ENCODE assay signal across 15 cellular contexts in the genomic region with DNA sequence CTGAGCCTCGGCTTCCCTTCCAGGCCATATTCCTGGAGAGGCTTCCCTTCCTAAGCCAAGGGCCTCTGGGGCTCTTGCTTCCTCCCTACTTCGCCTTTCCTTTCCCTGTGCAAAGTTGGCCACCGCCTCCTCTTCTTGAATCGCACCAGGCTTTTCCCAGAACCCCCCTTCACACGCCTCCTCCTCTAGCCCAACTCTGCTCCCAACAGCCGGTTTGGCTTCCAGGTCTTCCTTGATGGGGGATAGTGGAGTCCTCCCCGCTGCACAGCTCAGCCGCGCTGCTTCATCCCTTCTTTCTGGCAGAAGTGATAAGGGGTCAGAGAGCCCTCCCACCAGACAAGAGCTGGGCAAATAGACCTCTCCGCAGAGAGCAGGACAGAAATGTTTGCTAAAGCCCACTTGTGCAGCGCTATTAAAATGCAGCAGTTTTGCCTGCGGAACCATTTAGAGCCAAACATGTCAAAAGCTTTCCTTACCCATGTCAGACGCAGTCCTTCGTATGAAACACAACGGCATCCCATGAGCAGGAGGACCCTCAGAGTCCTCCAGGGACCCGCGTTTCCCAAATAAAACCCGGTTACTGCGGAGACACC. TPM values are rescaled to one million over a fixed set of nuclear protein-coding genes. Genes with fewer than 3 reads are reported as not detected.
A peak's percentile ranks its signal among the peaks of the same experiment; 100 is the strongest.
DNase-seq lines count a peak whose midpoint lies in the region; FAIRE-seq and TF ChIP-seq lines count a peak whose summit lies in the region.
"Had no signal": no experiment of that assay in that cellular context is flagged by ENCODE, and none has a peak within 500 bp of the region (broad histone marks: within the 10 kb centered on the region; RNA-seq: fewer than 3 reads in every experiment).

No MANE protein-coding gene starts in this region.

- H3K36me3 Mint-ChIP-seq in activated naive CD4-positive, alpha-beta T cell treated with anti-CD3 and anti-CD28 coated beads, Interleukin-2, amount 10 ng/mL, durations not matched to agents 7 days and 5 days, result no peaks in the 10 kb centered on the region
- no peaks in the 10 kb centered on the region for H3K36me3 Mint-ChIP-seq in activated naive CD8-positive, alpha-beta T cell
- H3K36me3 Mint-ChIP-seq in immature natural killer cell, result no peaks in the 10 kb centered on the region

- in situ Hi-C loops in ACHN (cut with HindIII; ENCODE audit: low pct_ligation_motif_present, low pct_unique_long_range_greater_than_20kb, low sequenced_read_pairs), result no loop called here

- intact Hi-C loops in posterior vena cava (cut with DNase I), result no loop called here

- no peak for FAIRE-seq in H54 (lab: Jason Lieb, UNC)
- FAIRE-seq: GM12878, keratinocyte had no signal

- TF ChIP-seq CTCF in suprapubic skin (IDR thresholded peaks at IDR 0.05), result no peak

- peaks cover 37% of the 10 kb centered on the region for H3K4me1 ChIP-seq in suprapubic skin
- H3K4me1 ChIP-seq: BLaER1 treated with 17β-estradiol and CSF1 and Interleukin-3, amounts not matched to agents 10 nM and 100 nM had no signal

- peak overlapping the region; percentile 63 for H3K4me3 Mint-ChIP-seq in activated naive CD4-positive, alpha-beta T cell treated with anti-CD3 and anti-CD28 coated beads, Interleukin-2, amount 10 ng/mL, durations not matched to agents 7 days and 5 days
- H3K4me3 Mint-ChIP-seq in activated naive CD8-positive, alpha-beta T cell, result peak overlapping the region; percentile 77
- peak overlapping the region; percentile 36 to 73 (median 47) for H3K4me3 Mint-ChIP-seq in immature natural killer cell

- no peak overlapping the region for H3K27ac Mint-ChIP-seq in activated naive CD4-positive, alpha-beta T cell treated with anti-CD3 and anti-CD28 coated beads, Interleukin-2, amount 10 ng/mL, durations not matched to agents 7 days and 5 days
- no peak overlapping the region for H3K27ac Mint-ChIP-seq in activated naive CD8-positive, alpha-beta T cell
- no peak overlapping the region for H3K27ac Mint-ChIP-seq in immature natural killer cell

- peak overlapping the region; percentile 68 for H3K4me3 ChIP-seq in suprapubic skin
- H3K4me3 ChIP-seq: BLaER1 treated with 17β-estradiol and CSF1 and Interleukin-3, amounts not matched to agents 10 nM and 100 nM; GM12878 had no signal

- peaks cover 7% of the 10 kb centered on the region for H3K4me1 Mint-ChIP-seq in activated naive CD4-positive, alpha-beta T cell treated with anti-CD3 and anti-CD28 coated beads, Interleukin-2, amount 10 ng/mL, durations not matched to agents 7 days and 5 days
- peaks cover 17% of the 10 kb centered on the region for H3K4me1 Mint-ChIP-seq in activated naive CD8-positive, alpha-beta T cell (ENCODE audit: low read depth)
- peaks cover 6 to 10% of the 10 kb centered on the region in 2 donors for H3K4me1 Mint-ChIP-seq in immature natural killer cell

- no peaks in the 10 kb centered on the region for H3K36me3 ChIP-seq in suprapubic skin
- H3K36me3 ChIP-seq: BLaER1 treated with 17β-estradiol and CSF1 and Interleukin-3, amounts not matched to agents 10 nM and 100 nM had no signal

- H3K27me3 ChIP-seq in suprapubic skin, result peaks cover 35% of the 10 kb centered on the region

- peaks cover 81% of the 10 kb centered on the region for H3K27me3 Mint-ChIP-seq in activated naive CD4-positive, alpha-beta T cell treated with anti-CD3 and anti-CD28 coated beads, Interleukin-2, amount 10 ng/mL, durations not matched to agents 7 days and 5 days
- peaks cover 38% of the 10 kb centered on the region for H3K27me3 Mint-ChIP-seq in activated naive CD8-positive, alpha-beta T cell
- peaks cover 13 to 29% (median 15%) of the 10 kb centered on the region in 3 donors for H3K27me3 Mint-ChIP-seq in immature natural killer cell (ENCODE audit: low read depth in 3 of 3)

- WGBS in suprapubic skin, result 27% methylated on average over 10 of the region's 19 CpGs

- H3K9me3 ChIP-seq in suprapubic skin, result no peaks in the 10 kb centered on the region

- CTCF ChIA-PET in activated naive CD4-positive, alpha-beta T cell treated with anti-CD3 and anti-CD28 coated beads, Interleukin-2, amount 10 ng/mL, durations not matched to agents 7 days and 5 days (lab: Charles Lee), result no interaction called here

- no peak overlapping the region for H3K27ac ChIP-seq in suprapubic skin
- H3K27ac ChIP-seq: BLaER1 treated with 17β-estradiol and CSF1 and Interleukin-3, amounts not matched to agents 10 nM and 100 nM had no signal

- no peak for TF ChIP-seq EP300 in suprapubic skin (IDR thresholded peaks at IDR 0.05)

- TF ChIP-seq POLR2A in suprapubic skin (IDR thresholded peaks at IDR 0.05) (no peak), H54 (IDR thresholded peaks at IDR 0.05; ENCODE audit: low read depth, low read length) (no peak)

- no peaks in the 10 kb centered on the region for H3K9me3 Mint-ChIP-seq in activated naive CD4-positive, alpha-beta T cell treated with anti-CD3 and anti-CD28 coated beads, Interleukin-2, amount 10 ng/mL, durations not matched to agents 7 days and 5 days
- no peaks in the 10 kb centered on the region for H3K9me3 Mint-ChIP-seq in activated naive CD8-positive, alpha-beta T cell (ENCODE audit: low read depth)
- peaks cover 0 to 2% (median 0%) of the 10 kb centered on the region in 6 donors for H3K9me3 Mint-ChIP-seq in immature natural killer cell

- DNase-seq in activated naive CD4-positive, alpha-beta T cell treated with anti-CD3 and anti-CD28 coated beads, Interleukin-2, amount 10 ng/mL, durations not matched to agents 7 days and 5 days, result no peak
- no peak for DNase-seq in activated naive CD4-positive, alpha-beta T cell (lab: John Stamatoyannopoulos, UW)
- no peak for DNase-seq in immature natural killer cell
- no peak for DNase-seq in suprapubic skin (ENCODE audit: low spot score in 2 of 2)
- DNase-seq in posterior vena cava (ENCODE audit: low spot score), result no peak
- DNase-seq in ACHN, result no peak
- DNase-seq in H54 (ENCODE audit: insufficient read length, low spot score), result no peak
- DNase-seq: effector CD4-positive, alpha-beta T cell; NCI-H1436 treated with DMSO at 0.1 percent for 48 hours; Right ventricle myocardium superior; stimulated activated CD4-positive, alpha-beta T cell treated with anti-CD3 and anti-CD28 coated beads, Interleukin-12 subunit alpha, Interleukin-12 subunit beta, amount 100 ng/mL, for 4 hours had no signal

RNA-seq across cellular contexts. Expression of a gene that starts 56.5 kb away (rescaled TPM):
- polyA plus RNA-seq in immature natural killer cell, result not detected
- total RNA-seq in suprapubic skin, result 10 to 100 TPM; 11.7 to 39.7 (median 16.9) TPM
- total RNA-seq in posterior vena cava, result under 1 TPM; 0.79 to 1.00 TPM

Comparison
In these comparisons a context has a peak if more than half of its experiments do, and no peak if none do; other contexts are left out.
1. RNA of a gene that starts 56.5 kb away (total RNA-seq): 11.7 to 39.7 TPM in suprapubic skin; 0.79 to 1.00 TPM in posterior vena cava; every median in the first group is over 4 times any median in the second.
2. Peak in every context shown above with its lines, with median percentiles within 50 percentile points of each other: H3K4me3 Mint-ChIP-seq.